ENCODE assay signal across 1 cellular context in the genomic region with DNA sequence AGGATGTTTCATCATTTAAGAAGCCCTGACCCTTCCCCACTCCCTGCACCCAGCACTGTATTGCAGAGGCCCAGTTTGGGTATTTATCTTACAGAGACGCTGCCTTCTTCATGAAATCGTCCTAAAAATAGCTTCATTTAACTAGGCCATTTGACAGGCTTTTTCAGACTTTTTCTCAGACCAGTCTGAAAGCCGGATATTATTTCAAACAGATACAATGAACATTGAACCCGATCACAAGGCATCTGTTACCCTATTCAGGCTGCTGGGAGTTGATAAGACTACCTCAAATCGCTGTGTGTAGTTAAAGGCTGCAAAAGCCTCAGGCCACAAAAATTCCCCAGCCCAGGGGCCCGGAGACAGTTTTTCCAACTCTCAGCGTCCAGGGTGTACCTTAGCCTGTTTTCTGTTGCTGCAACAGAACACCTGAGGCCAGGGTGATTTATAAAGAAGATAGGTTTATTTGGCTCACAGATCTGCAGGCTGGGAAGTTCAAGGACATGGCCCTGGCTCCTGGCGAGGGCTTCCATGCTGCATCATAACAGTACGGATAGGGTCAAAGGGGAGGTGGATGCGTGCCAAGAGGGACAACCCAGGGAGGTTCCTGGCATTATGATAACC.
TF ChIP-seq lines count a peak whose summit lies in the region.

No MANE protein-coding gene starts in this region.

TF ChIP-seq in endothelial cell of umbilical vein, 7 proteins besides CTCF, POLR2A, EP300 and RAD21 (continued from another document):
- TF ChIP-seq FOS (IDR thresholded peaks at IDR 0.05; ENCODE audit: borderline replicate concordance, insufficient read depth, low read length) (no peak), MAX (IDR thresholded peaks at IDR 0.05; ENCODE audit: insufficient read depth, insufficient read length) (no peak)
